15 cellular contexts compared by ENCODE assay signal in the genomic region with DNA sequence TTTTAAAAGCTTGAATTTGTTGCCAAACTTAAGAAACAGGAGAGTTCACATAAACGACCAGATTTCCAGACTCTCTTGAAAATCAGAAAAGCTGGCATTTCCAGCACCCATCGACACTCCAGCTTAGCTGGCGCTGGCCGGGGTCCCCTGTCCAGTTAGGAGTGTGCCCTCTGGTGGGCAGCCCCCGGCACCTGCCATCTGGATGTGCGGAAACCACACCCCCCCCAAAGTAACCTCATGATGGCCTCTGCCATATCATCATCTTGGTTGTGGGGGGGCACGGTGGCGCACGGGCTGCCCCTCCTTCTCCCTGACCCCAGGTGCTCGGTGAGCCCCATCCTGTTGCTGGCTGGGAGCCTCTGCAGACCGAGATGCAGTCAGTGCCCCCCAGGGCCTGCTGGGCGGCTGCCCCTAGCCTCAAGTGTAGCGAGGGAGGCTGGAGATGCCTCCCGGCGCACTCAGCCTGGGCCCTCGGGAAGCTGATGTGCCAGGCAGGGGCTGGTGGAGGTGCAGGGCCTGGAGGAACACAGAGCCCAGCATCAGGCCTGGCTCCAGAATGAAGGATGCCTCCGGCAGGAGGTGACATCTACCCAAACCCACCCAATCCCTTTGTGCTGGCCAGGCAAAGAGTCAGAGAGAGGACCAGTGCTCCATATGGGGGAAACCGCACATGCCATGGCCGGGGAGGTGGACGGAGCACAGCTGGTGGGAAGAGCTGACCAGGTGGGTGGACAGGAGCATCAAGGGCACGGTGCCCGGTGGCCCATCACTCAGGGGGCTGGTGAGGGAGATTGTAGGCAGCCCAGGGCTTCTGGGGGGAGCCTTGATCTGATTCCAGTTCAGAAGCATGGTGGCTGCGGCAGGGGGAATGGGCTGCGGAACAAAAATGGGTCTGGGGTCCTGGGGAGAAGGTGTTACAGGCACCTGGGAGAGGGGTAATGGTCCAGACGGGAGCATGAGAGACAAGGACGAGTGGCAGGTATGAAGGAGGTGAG.
A peak's percentile ranks its signal among the peaks of the same experiment; 100 is the strongest.
DNase-seq lines count a peak whose midpoint lies in the region; ATAC-seq and TF ChIP-seq lines count a peak whose summit lies in the region.
"Had no signal": no experiment of that assay in that cellular context is flagged by ENCODE, and none has a peak within 500 bp of the region (broad histone marks: within the 10 kb centered on the region; RNA-seq: fewer than 3 reads in every experiment).

No MANE protein-coding gene starts in this region.

- H3K27me3 Mint-ChIP-seq in progenitor cell of endocrine pancreas: peaks cover 14% of the 10 kb centered on the region
- H3K27me3 Mint-ChIP-seq: activated naive CD4-positive, alpha-beta T cell treated with anti-CD3 and anti-CD28 coated beads, Interleukin-2, amount 50 U/mL, for 24 hours; stimulated activated naive CD8-positive, alpha-beta T cell treated with anti-CD3 and anti-CD28 coated beads, Interleukin-15, Interleukin-2, amounts not matched to agents 100 ng/mL and 50 ng/mL, for 24 hours had no signal

- POLR2A ChIA-PET in AG04450 (lab: Yijun Ruan, JAX): interaction anchor here (0.7 to 2.0 kb wide), 3 partner anchors 9 to 82 kb away, joined by 4 to 15 read pairs (median 4); no protein-coding TSS in a partner anchor

- H3K27me3 ChIP-seq in AG04450 (ENCODE audit: control insufficient read depth, insufficient read depth, low read length): no peaks in the 10 kb centered on the region
- H3K27me3 ChIP-seq in RWPE2 (ENCODE audit: insufficient read depth, poor library complexity, severe bottlenecking): no peaks in the 10 kb centered on the region

- intact Hi-C loops in Right ventricle myocardium superior (cut with DNase I): no loop called here

- H3K36me3 Mint-ChIP-seq in progenitor cell of endocrine pancreas (ENCODE audit: insufficient read depth): no peaks in the 10 kb centered on the region
- H3K36me3 Mint-ChIP-seq: activated naive CD4-positive, alpha-beta T cell treated with anti-CD3 and anti-CD28 coated beads, Interleukin-2, amount 50 U/mL, for 24 hours had no signal

- H3K9me3 ChIP-seq in AG04450 (ENCODE audit: control insufficient read depth, insufficient read depth, low read length): peaks cover 6% of the 10 kb centered on the region; the same call in 1 of the 2 replicates
- peaks cover 8% of the 10 kb centered on the region for H3K9me3 ChIP-seq in RWPE2 (ENCODE audit: severe bottlenecking)

- DNase-seq in AG04450 (ENCODE audit: low read depth, low spot score) (no peak), RWPE2 (ENCODE audit: low spot score) (peak; percentile 60), Right ventricle myocardium superior (peak; percentile 26), progenitor cell of endocrine pancreas (ENCODE audit: low spot score, unreplicated experiment) (no peak), amniotic stem cell (lab: John Stamatoyannopoulos, UW) (no peak), COLO668 (lab: John Stamatoyannopoulos, UW; ENCODE audit: unreplicated experiment) (no peak), activated T-cell treated with anti-CD3 and anti-CD28 coated beads for 4 hours (no peak)
- no peak for DNase-seq in activated CD4-positive, CD25-positive, alpha-beta regulatory T cell (lab: John Stamatoyannopoulos, UW)
- DNase-seq: HCEC 1CT, hippocampal formation, KG1, NCI-H2081, T1000 had no signal

- no peaks in the 10 kb centered on the region for H3K4me1 ChIP-seq in RWPE2 (ENCODE audit: insufficient read depth, poor library complexity, severe bottlenecking)

- H3K9me3 Mint-ChIP-seq in progenitor cell of endocrine pancreas (ENCODE audit: low read depth): no peaks in the 10 kb centered on the region
- H3K9me3 Mint-ChIP-seq: activated naive CD4-positive, alpha-beta T cell treated with anti-CD3 and anti-CD28 coated beads, Interleukin-2, amount 50 U/mL, for 24 hours; stimulated activated naive CD8-positive, alpha-beta T cell treated with anti-CD3 and anti-CD28 coated beads, Interleukin-15, Interleukin-2, amounts not matched to agents 100 ng/mL and 50 ng/mL, for 24 hours had no signal

- no peaks in the 10 kb centered on the region for H3K36me3 ChIP-seq in RWPE2 (ENCODE audit: low read depth)

- CTCF ChIA-PET in AG04450 (lab: Charles Lee): interaction anchor here (0.6 to 1.7 kb wide), 6 partner anchors 9 to 117 kb away, joined by 3 to 8 read pairs (median 3); no protein-coding TSS in a partner anchor

- peak overlapping the region; percentile 95 for H3K27ac ChIP-seq in AG04450 (ENCODE audit: low read depth, low read length)
- no peak overlapping the region for H3K27ac ChIP-seq in RWPE2 (ENCODE audit: poor library complexity, severe bottlenecking)

- TF ChIP-seq CTCF in AG04450 (IDR thresholded peaks at IDR 0.05; ENCODE audit: low read depth, low read length) (peak; percentile 22; the same call in 1 of the 2 replicates), RWPE2 (IDR thresholded peaks at IDR 0.05; ENCODE audit: poor library complexity, severe bottlenecking) (no peak), progenitor cell of endocrine pancreas (IDR thresholded peaks at IDR 0.05; ENCODE audit: unreplicated experiment) (peak; percentile 21)

- H3K4me1 Mint-ChIP-seq in progenitor cell of endocrine pancreas (ENCODE audit: low read depth): no peaks in the 10 kb centered on the region
- H3K4me1 Mint-ChIP-seq: activated naive CD4-positive, alpha-beta T cell treated with anti-CD3 and anti-CD28 coated beads, Interleukin-2, amount 50 U/mL, for 24 hours had no signal

- H3K4me3 ChIP-seq in AG04450 (ENCODE audit: low read depth, low read length): no peak overlapping the region
- H3K4me3 ChIP-seq in RWPE2 (ENCODE audit: severe bottlenecking): no peak overlapping the region

- ATAC-seq in RWPE2 (ENCODE audit: low read depth): no peak
- ATAC-seq in Right ventricle myocardium superior (ENCODE audit: poor library complexity): no peak

- no peak overlapping the region for H3K27ac Mint-ChIP-seq in progenitor cell of endocrine pancreas
- H3K27ac Mint-ChIP-seq: stimulated activated naive CD8-positive, alpha-beta T cell treated with anti-CD3 and anti-CD28 coated beads, Interleukin-15, Interleukin-2, amounts not matched to agents 100 ng/mL and 50 ng/mL, for 24 hours had no signal

- H3K4me3 Mint-ChIP-seq in progenitor cell of endocrine pancreas (ENCODE audit: low read depth): no peak overlapping the region
- H3K4me3 Mint-ChIP-seq: activated naive CD4-positive, alpha-beta T cell treated with anti-CD3 and anti-CD28 coated beads, Interleukin-2, amount 50 U/mL, for 24 hours; stimulated activated naive CD8-positive, alpha-beta T cell treated with anti-CD3 and anti-CD28 coated beads, Interleukin-15, Interleukin-2, amounts not matched to agents 100 ng/mL and 50 ng/mL, for 24 hours had no signal

Comparison
In these comparisons a context has a peak if more than half of its experiments do, and no peak if none do; other contexts are left out.
1. DNase-seq: peak in RWPE2 (single experiment) and Right ventricle myocardium superior (single experiment); none in AG04450 (single experiment), progenitor cell of endocrine pancreas (single experiment), amniotic stem cell (single experiment), COLO668 (single experiment), activated CD4-positive, CD25-positive, alpha-beta regulatory T cell (0 of 4) and activated T-cell treated with anti-CD3 and anti-CD28 coated beads for 4 hours (single experiment).